Comparison of ENCODE assay signal across 13 cellular contexts in genomic region chr13:79491715-79492114, GRCh38. TPM values are rescaled to one million over a fixed set of nuclear protein-coding genes. Genes with fewer than 3 reads are reported as not detected.
DNase-seq lines count a peak whose midpoint lies in the region; ATAC-seq and TF ChIP-seq lines count a peak whose summit lies in the region.
"Had no signal": no experiment of that assay in that cellular context is flagged by ENCODE, and none has a peak within 500 bp of the region (broad histone marks: within the 10 kb centered on the region; RNA-seq: fewer than 3 reads in every experiment).

No MANE protein-coding gene starts in this region.

- H3K4me1 Mint-ChIP-seq in T-helper 1 cell treated with Interleukin-12 subunit alpha and Interleukin-12 subunit beta and Interleukin-4 antibody, amounts not matched to agents 30 μg/mL and 1 μg/mL, for 36 hours (ENCODE audit: low read depth), result peaks cover 77% of the 10 kb centered on the region

- intact Hi-C loops in esophagus squamous epithelium (cut with DNase I), result loop anchor here (2.0 kb wide), 1 partner anchor 35 kb away; no protein-coding TSS in a partner anchor

- POLR2A ChIA-PET in RWPE1 (lab: Yijun Ruan, JAX; ENCODE audit: low non-redundant PET), result no interaction called here

- CTCF ChIA-PET in RWPE1 (lab: Yijun Ruan, JAX), result interaction anchor here (1.0 kb wide), 1 partner anchor 51 kb away, joined by 3 read pairs; no protein-coding TSS in a partner anchor

- H3K36me3 Mint-ChIP-seq in T-helper 1 cell treated with Interleukin-12 subunit alpha and Interleukin-12 subunit beta and Interleukin-4 antibody, amounts not matched to agents 30 μg/mL and 1 μg/mL, for 36 hours (ENCODE audit: low read depth), result peaks cover 32% of the 10 kb centered on the region

- TF ChIP-seq POLR2A in esophagus squamous epithelium (IDR thresholded peaks at IDR 0.05), result no peak

- ATAC-seq in HG02763 (IDR thresholded peaks at IDR 0.05; ENCODE audit: unreplicated experiment), result no peak
- ATAC-seq: naive thymus-derived CD8-positive, alpha-beta T cell had no signal

- TF ChIP-seq CTCF in RWPE1 (conservative IDR thresholded peaks at IDR 0.05; ENCODE audit: low read depth), result no peak
- TF ChIP-seq CTCF in esophagus squamous epithelium (IDR thresholded peaks at IDR 0.05), result no peak
- no peak for TF ChIP-seq CTCF in GM13977 (IDR thresholded peaks at IDR 0.05; ENCODE audit: extremely low read depth, insufficient read depth, missing control alignments)

- H3K4me1 ChIP-seq in esophagus squamous epithelium (peaks cover 17 to 89% (median 39%) of the 10 kb centered on the region in 3 donors), rectal smooth muscle tissue (ENCODE audit: control insufficient read depth, insufficient read depth, low read length) (peaks cover 8% of the 10 kb centered on the region)

- H3K27me3 ChIP-seq in esophagus squamous epithelium (no peaks in the 10 kb centered on the region), rectal smooth muscle tissue (ENCODE audit: control insufficient read depth, insufficient read depth, low read length) (no peaks in the 10 kb centered on the region)
- H3K27me3 ChIP-seq: upper lobe of left lung had no signal

- DNase-seq in T-helper 1 cell (no peak), RWPE1 (ENCODE audit: low spot score) (peak; percentile 74), esophagus squamous epithelium (lab: John Stamatoyannopoulos, UW) (no peak), HUDEP-2 (lab: John Stamatoyannopoulos, UW; ENCODE audit: unreplicated experiment in 76 of 76) (no peak), GM13977 (ENCODE audit: low spot score) (no peak)
- DNase-seq: naive thymus-derived CD8-positive, alpha-beta T cell; NCI-H526; upper lobe of left lung had no signal

- H3K36me3 ChIP-seq in esophagus squamous epithelium (no peaks in the 10 kb centered on the region), rectal smooth muscle tissue (ENCODE audit: control insufficient read depth, insufficient read depth, low read length) (no peaks in the 10 kb centered on the region)
- H3K36me3 ChIP-seq: upper lobe of left lung had no signal

- H3K4me3 ChIP-seq in esophagus squamous epithelium, result peak overlapping the region in 2 of 4 donors; percentile 7 to 31
- H3K4me3 ChIP-seq in rectal smooth muscle tissue (ENCODE audit: low read length), result no peak overlapping the region
- H3K4me3 ChIP-seq: upper lobe of left lung had no signal

- no peak overlapping the region for H3K9ac ChIP-seq in rectal smooth muscle tissue (ENCODE audit: low read length)

- peak overlapping the region; percentile 87 for H3K4me3 Mint-ChIP-seq in T-helper 1 cell treated with Interleukin-12 subunit alpha and Interleukin-12 subunit beta and Interleukin-4 antibody, amounts not matched to agents 30 μg/mL and 1 μg/mL, for 36 hours

- no peaks in the 10 kb centered on the region for H3K9me3 ChIP-seq in esophagus squamous epithelium
- H3K9me3 ChIP-seq: upper lobe of left lung had no signal

- 30% methylated on average over 4 of the region's 4 CpGs for WGBS in esophagus squamous epithelium, 2 donors

- H3K27ac ChIP-seq in RWPE1 (peak overlapping the region; percentile 99), esophagus squamous epithelium (peak overlapping the region; percentile 77 to 86 (median 82)), rectal smooth muscle tissue (ENCODE audit: low read depth, low read length) (peak overlapping the region; percentile 17)
- H3K27ac ChIP-seq: 22Rv1, VCaP had no signal

- H3K27ac Mint-ChIP-seq in T-helper 1 cell treated with Interleukin-12 subunit alpha and Interleukin-12 subunit beta and Interleukin-4 antibody, amounts not matched to agents 30 μg/mL and 1 μg/mL, for 36 hours, result peak overlapping the region; percentile 97

- H3K9me3 Mint-ChIP-seq in T-helper 1 cell treated with Interleukin-12 subunit alpha and Interleukin-12 subunit beta and Interleukin-4 antibody, amounts not matched to agents 30 μg/mL and 1 μg/mL, for 36 hours, result peaks cover 8% of the 10 kb centered on the region
- H3K9me3 Mint-ChIP-seq: naive thymus-derived CD8-positive, alpha-beta T cell had no signal

- H3K27me3 Mint-ChIP-seq in T-helper 1 cell treated with Interleukin-12 subunit alpha and Interleukin-12 subunit beta and Interleukin-4 antibody, amounts not matched to agents 30 μg/mL and 1 μg/mL, for 36 hours (ENCODE audit: low read depth), result no peaks in the 10 kb centered on the region

- in situ Hi-C loops in GM13977 (cut with MboI; ENCODE audit: low pct_unique_long_range_greater_than_20kb, low sequenced_read_pairs, unreplicated experiment), result no loop called here

RNA-seq across cellular contexts. Expression of gene NDFIP2, which starts 10.8 kb away (rescaled TPM):
- 10 to 100 TPM; 37.8 to 81.9 (median 54.8) TPM for total RNA-seq in esophagus squamous epithelium

Comparison
In these comparisons a context has a peak if more than half of its experiments do, and no peak if none do; other contexts are left out.
1. H3K27ac ChIP-seq: peak in every context shown above with its lines; median percentile 99 in RWPE1; 82 in esophagus squamous epithelium; 17 in rectal smooth muscle tissue.